20 cellular contexts compared by ENCODE assay signal in the genomic region with DNA sequence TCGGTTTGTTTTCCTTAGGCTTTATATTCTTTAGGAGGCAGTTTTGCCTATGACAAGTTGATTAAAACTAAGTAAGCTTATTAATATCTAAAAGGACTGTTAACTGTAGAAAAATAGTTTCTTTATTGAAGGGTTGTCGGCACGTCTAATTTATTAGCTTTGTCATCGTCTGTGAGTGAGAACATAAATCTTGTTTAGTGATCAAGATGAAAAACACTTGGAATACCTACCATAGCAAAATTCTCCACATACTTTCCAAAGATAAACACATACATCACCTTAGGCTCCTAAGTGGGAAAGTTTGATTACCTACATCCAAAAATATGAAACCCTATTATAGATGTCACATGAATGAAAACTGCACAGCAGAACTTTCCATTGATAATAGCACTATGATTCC.
"Had no signal": no experiment of that assay in that cellular context is flagged by ENCODE, and none has a peak within 500 bp of the region (broad histone marks: within the 10 kb centered on the region; RNA-seq: fewer than 3 reads in every experiment).

No MANE protein-coding gene starts in this region.

- DNase-seq: activated CD4-positive, alpha-beta T cell treated with anti-CD3 and anti-CD28 coated beads for 4 hours; activated CD8-positive, alpha-beta memory T cell treated with anti-CD3 and anti-CD28 coated beads, Interleukin-2, amount 10 ng/mL, durations not matched to agents 7 days and 5 days; activated CD8-positive, alpha-beta T cell treated with anti-CD3 and anti-CD28 coated beads, Interleukin-2, amount 10 ng/mL, durations not matched to agents 7 days and 5 days; activated effector memory CD4-positive, alpha-beta T cell treated with Interleukin-2 at 50 U/mL for 16 hours; activated naive CD4-positive, alpha-beta T cell; activated T-cell treated with anti-CD3 and anti-CD28 coated beads, Interleukin-2, amount 50 U/mL, for 24 hours; aorta; Kasumi-1; KBM-7; NCI-H1092; NCI-H1417; NCI-H1930; NCI-H2171; NCI-H2227 treated with DMSO at 0.1 percent for 48 hours; NCI-H526; NCI-H774; RPMI8226; SHP77 had no signal

- ATAC-seq: activated CD4-positive, CD25-positive, alpha-beta regulatory T cell treated with anti-CD3 and anti-CD28 coated beads, Interleukin-2, amount 50 U/mL, for 24 hours; activated CD8-positive, alpha-beta memory T cell treated with anti-CD3 and anti-CD28 coated beads, Interleukin-2, amount 10 ng/mL, durations not matched to agents 7 days and 5 days; activated CD8-positive, alpha-beta T cell treated with anti-CD3 and anti-CD28 coated beads, Interleukin-2, amount 10 ng/mL, durations not matched to agents 7 days and 5 days; Panc1 had no signal
